12 cellular contexts compared by ENCODE assay signal in genomic region chr6:150169609-150170008, GRCh38. TPM values are rescaled to one million over a fixed set of nuclear protein-coding genes. Genes with fewer than 3 reads are reported as not detected.
DNase-seq lines count a peak whose midpoint lies in the region; ATAC-seq, FAIRE-seq and TF ChIP-seq lines count a peak whose summit lies in the region.
"Had no signal": no experiment of that assay in that cellular context is flagged by ENCODE, and none has a peak within 500 bp of the region (broad histone marks: within the 10 kb centered on the region; RNA-seq: fewer than 3 reads in every experiment).

No MANE protein-coding gene starts in this region.

- H3K9me3 ChIP-seq in HCT116 (ENCODE audit: control insufficient read depth in 1 of 2, insufficient read depth in 1 of 2, low read depth in 1 of 2, low read length in 2 of 2) (no peaks in the 10 kb centered on the region), keratinocyte (ENCODE audit: control insufficient read depth, low read depth, low read length) (no peaks in the 10 kb centered on the region), SK-N-SH (no peaks in the 10 kb centered on the region), gastroesophageal sphincter (no peaks in the 10 kb centered on the region)
- H3K9me3 ChIP-seq: body of pancreas, pancreas had no signal

- TF ChIP-seq EP300 in SK-N-SH (IDR thresholded peaks at IDR 0.05; ENCODE audit: borderline replicate concordance in 1 of 2, low read depth in 1 of 2, low read length in 1 of 2) (no peak), gastroesophageal sphincter (IDR thresholded peaks at IDR 0.05) (no peak)

- H3K27ac ChIP-seq in HCT116 (ENCODE audit: low read depth, low read length): no peak overlapping the region
- H3K27ac ChIP-seq in keratinocyte (ENCODE audit: control insufficient read depth, insufficient read depth, low read length): peak overlapping the region; percentile 61
- no peak overlapping the region for H3K27ac ChIP-seq in SK-N-SH (ENCODE audit: low read depth in 2 of 2, low read length in 1 of 2)
- H3K27ac ChIP-seq in gastroesophageal sphincter: no peak overlapping the region
- H3K27ac ChIP-seq: body of pancreas, pancreas had no signal

- intact Hi-C loops in HCT116 (cut with micrococcal nuclease): no loop called here

- H3F3A ChIP-seq in SK-N-SH (replicated peaks; ENCODE audit: insufficient read depth): no peaks in the 10 kb centered on the region

- H3K9ac ChIP-seq in HCT116 (ENCODE audit: low read length) (no peak overlapping the region), keratinocyte (ENCODE audit: control insufficient read depth, extremely low read depth, insufficient read depth, low read length) (no peak overlapping the region), SK-N-SH (no peak overlapping the region)

- H3K27me3 Mint-ChIP-seq in activated T-helper 17 cell treated with anti-CD3 and anti-CD28 coated beads, Interleukin-2, amount 50 U/mL, for 72 hours: peaks cover 18% of the 10 kb centered on the region

- no peak for TF ChIP-seq RAD21 in HCT116 (IDR thresholded peaks at IDR 0.05; ENCODE audit: low read depth)
- TF ChIP-seq RAD21 in SK-N-SH (IDR thresholded peaks at IDR 0.05; ENCODE audit: low read length): no peak

- RAD21 ChIA-PET in HCT116 (lab: Charles Lee; ENCODE audit: low non-redundant PET in 1 of 2, low total read pairs in 2 of 2, uncharacterized antibody in 2 of 2, unreplicated experiment in 2 of 2): no interaction called here

- H4K20me1 ChIP-seq in HCT116 (ENCODE audit: insufficient read depth) (no peaks in the 10 kb centered on the region), keratinocyte (ENCODE audit: control insufficient read depth, extremely low read depth, insufficient read depth, low read length) (peaks cover 2% of the 10 kb centered on the region), SK-N-SH (ENCODE audit: insufficient read depth) (no peaks in the 10 kb centered on the region)

- no peaks in the 10 kb centered on the region for H3K9me2 ChIP-seq in HCT116 (ENCODE audit: insufficient read depth)
- H3K9me2 ChIP-seq in SK-N-SH: no peaks in the 10 kb centered on the region

- no peaks in the 10 kb centered on the region for H3K36me3 Mint-ChIP-seq in activated T-helper 17 cell treated with anti-CD3 and anti-CD28 coated beads, Interleukin-2, amount 50 U/mL, for 72 hours (ENCODE audit: low read depth)

- TF ChIP-seq POLR2A in HCT116 (IDR thresholded peaks at IDR 0.05; ENCODE audit: borderline replicate concordance, extremely low read depth, insufficient read depth, insufficient read length) (no peak), gastroesophageal sphincter (IDR thresholded peaks at IDR 0.05) (no peak)

- H3K4me1 ChIP-seq in HCT116 (ENCODE audit: control insufficient read depth in 1 of 2, insufficient read depth in 2 of 2, low read length in 2 of 2): peaks cover 15 to 29% of the 10 kb centered on the region in 2 experiments
- peaks cover 18% of the 10 kb centered on the region for H3K4me1 ChIP-seq in keratinocyte (ENCODE audit: control insufficient read depth, extremely low read depth, insufficient read depth, low read length)
- no peaks in the 10 kb centered on the region for H3K4me1 ChIP-seq in SK-N-SH (ENCODE audit: control insufficient read depth in 1 of 2, insufficient read depth in 2 of 2, low read depth in 1 of 2, low read length in 1 of 2)
- H3K4me1 ChIP-seq in gastroesophageal sphincter: no peaks in the 10 kb centered on the region
- H3K4me1 ChIP-seq: body of pancreas, pancreas had no signal

- H3K4me2 ChIP-seq in HCT116 (ENCODE audit: low read length): peak overlapping the region; percentile 39
- peak overlapping the region; percentile 16 for H3K4me2 ChIP-seq in keratinocyte (ENCODE audit: control insufficient read depth, extremely low read depth, insufficient read depth, low read depth, low read length)
- H3K4me2 ChIP-seq in SK-N-SH: no peak overlapping the region

- no peaks in the 10 kb centered on the region for H3K9me3 Mint-ChIP-seq in activated T-helper 17 cell treated with anti-CD3 and anti-CD28 coated beads, Interleukin-2, amount 50 U/mL, for 72 hours

- CTCF ChIA-PET in HCT116 (lab: Charles Lee): no interaction called here
- CTCF ChIA-PET in SK-N-SH (lab: Yijun Ruan, JAX): no interaction called here

- DNase-seq in AG09309 (ENCODE audit: low read depth) (peak; percentile 72), HCT116 (ENCODE audit: low read depth, low spot score) (peak; percentile 16), keratinocyte (ENCODE audit: low read depth, low spot score) (no peak), SK-N-SH (no peak)
- DNase-seq: body of pancreas, DMS53, NCI-H2081 treated with DMSO at 0.1 percent for 48 hours, pancreas had no signal

- no peak for TF ChIP-seq CTCF in AG09309 (IDR thresholded peaks at IDR 0.05; ENCODE audit: control insufficient read depth, insufficient read depth, low read depth, low read length, missing control alignments)
- TF ChIP-seq CTCF in HCT116 (IDR thresholded peaks at IDR 0.05 in 2 of 3, conservative IDR thresholded peaks at IDR 0.05 in 1 of 3; ENCODE audit: borderline replicate concordance in 1 of 3, insufficient read depth in 1 of 3, low read depth in 2 of 3, low read length in 2 of 3): no peak
- no peak for TF ChIP-seq CTCF in keratinocyte (optimal IDR thresholded peaks at IDR 0.05 in 1 of 3, IDR thresholded peaks at IDR 0.05 in 1 of 3, conservative IDR thresholded peaks at IDR 0.05 in 1 of 3; ENCODE audit: extremely low read depth in 1 of 3, insufficient read depth in 2 of 3, low read length in 3 of 3)
- TF ChIP-seq CTCF in SK-N-SH (IDR thresholded peaks at IDR 0.05): no peak
- no peak for TF ChIP-seq CTCF in gastroesophageal sphincter (IDR thresholded peaks at IDR 0.05)

- H3K79me2 ChIP-seq in HCT116 (ENCODE audit: insufficient read depth, low read length): no peaks in the 10 kb centered on the region
- peaks cover 54% of the 10 kb centered on the region for H3K79me2 ChIP-seq in keratinocyte (ENCODE audit: control insufficient read depth, insufficient read depth, low read length)
- H3K79me2 ChIP-seq in SK-N-SH (ENCODE audit: insufficient read depth): no peaks in the 10 kb centered on the region

- 24% methylated on average over 4 of the region's 4 CpGs for WGBS in SK-N-SH (ENCODE audit: low lambda C conversion rate)
- 79 to 81% methylated on average over 3 to 4 of the region's 4 CpGs for WGBS in gastroesophageal sphincter (ENCODE audit: low coverage in 1 of 2), 2 donors

- ATAC-seq in HCT116: peak; percentile 55; the same call in 1 of the 2 replicates
- peak; percentile 99 for ATAC-seq in activated T-helper 17 cell treated with anti-CD3 and anti-CD28 coated beads, Interleukin-2, amount 50 U/mL, for 72 hours (replicated peaks)
- ATAC-seq in HG03135 (IDR thresholded peaks at IDR 0.05; ENCODE audit: unreplicated experiment): no peak
- no peak for ATAC-seq in GM18498 (IDR thresholded peaks at IDR 0.05; ENCODE audit: unreplicated experiment)
- no peak for ATAC-seq in gastroesophageal sphincter
- ATAC-seq: body of pancreas had no signal

- peak overlapping the region; percentile 61 for H3K27ac Mint-ChIP-seq in activated T-helper 17 cell treated with anti-CD3 and anti-CD28 coated beads, Interleukin-2, amount 50 U/mL, for 72 hours

- dilution Hi-C loops in keratinocyte (cut with MboI; ENCODE audit: extremely low pct_ligation_motif_present, low sequenced_read_pairs): no loop called here

- H3K27me3 ChIP-seq in HCT116 (ENCODE audit: insufficient read depth, low read length) (no peaks in the 10 kb centered on the region), keratinocyte (ENCODE audit: control insufficient read depth, extremely low read depth, insufficient read depth, low read length) (no peaks in the 10 kb centered on the region), SK-N-SH (ENCODE audit: insufficient read depth) (peaks cover 11% of the 10 kb centered on the region; the same call in 1 of the 2 replicates), gastroesophageal sphincter (no peaks in the 10 kb centered on the region)
- H3K27me3 ChIP-seq: body of pancreas, pancreas had no signal

- peak; percentile 90 for FAIRE-seq in keratinocyte (lab: Jason Lieb, UNC)
- FAIRE-seq: pancreas had no signal

- BruUV-seq in HCT116 (replicated peaks; lab: Mats Ljungman, UMichigan): no TSS peak

- H3K4me1 Mint-ChIP-seq in activated T-helper 17 cell treated with anti-CD3 and anti-CD28 coated beads, Interleukin-2, amount 50 U/mL, for 72 hours: peaks cover 12% of the 10 kb centered on the region

- peak overlapping the region; percentile 39 for H3K4me3 Mint-ChIP-seq in activated T-helper 17 cell treated with anti-CD3 and anti-CD28 coated beads, Interleukin-2, amount 50 U/mL, for 72 hours

- POLR2A ChIA-PET in HCT116 (lab: Charles Lee) (no interaction called here), SK-N-SH (lab: Yijun Ruan, JAX) (no interaction called here)

- peaks cover 3% of the 10 kb centered on the region for H3K9me1 ChIP-seq in keratinocyte (ENCODE audit: control insufficient read depth, extremely low read depth, insufficient read depth, low read length)

- H2AFZ ChIP-seq in HCT116 (ENCODE audit: low read depth, low read length, poor library complexity, severe bottlenecking) (no peak overlapping the region), keratinocyte (ENCODE audit: control insufficient read depth, low read length) (no peak overlapping the region), SK-N-SH (ENCODE audit: low read depth) (no peak overlapping the region)

- H3K36me3 ChIP-seq in HCT116 (ENCODE audit: control insufficient read depth in 1 of 2, insufficient read depth in 2 of 2, low read length in 2 of 2) (no peaks in the 10 kb centered on the region), keratinocyte (ENCODE audit: control insufficient read depth in 2 of 2, extremely low read depth in 1 of 2, insufficient read depth in 2 of 2, low read length in 2 of 2) (peaks cover 2 to 5% of the 10 kb centered on the region in 2 experiments), SK-N-SH (replicated peaks in 1 of 2; ENCODE audit: control insufficient read depth in 1 of 2, insufficient read depth in 2 of 2, low read length in 1 of 2) (no peaks in the 10 kb centered on the region), gastroesophageal sphincter (no peaks in the 10 kb centered on the region)
- H3K36me3 ChIP-seq: pancreas had no signal

- H3K4me3 ChIP-seq in AG09309 (ENCODE audit: control insufficient read depth, low read depth, low read length) (no peak overlapping the region), HCT116 (replicated peaks in 1 of 2; ENCODE audit: low read depth in 1 of 2, low read length in 2 of 2) (no peak overlapping the region), keratinocyte (ENCODE audit: control insufficient read depth in 2 of 3, extremely low read depth in 1 of 3, insufficient read depth in 2 of 3, low read depth in 1 of 3, low read length in 3 of 3) (no peak overlapping the region), SK-N-SH (ENCODE audit: low read depth in 2 of 2, low read length in 1 of 2) (no peak overlapping the region), gastroesophageal sphincter (no peak overlapping the region)
- H3K4me3 ChIP-seq: body of pancreas, pancreas had no signal

RNA-seq across cellular contexts. Expression of gene PPP1R14C, which starts 26.8 kb away (rescaled TPM):
- total RNA-seq in HCT116 (2021; ENCODE audit: unreplicated experiment): 7.8 TPM
- polyA plus RNA-seq in HCT116 (2012): 4.1 and 5.2 TPM in 2 replicates
- total RNA-seq in activated T-helper 17 cell treated with anti-CD3 and anti-CD28 coated beads, Interleukin-2, amount 50 U/mL, for 72 hours: not detected
- polyA plus RNA-seq in keratinocyte: 35.4 to 50.6 TPM (median 43.7 TPM) in 3 replicates
- polyA plus RNA-seq in keratinocyte (2011; ENCODE audit: low read depth): 116 TPM
- polyA plus RNA-seq in keratinocyte (2011; cell fraction: cytosol; rRNA removed): 44.1 and 64.6 TPM in 2 replicates
- polyA plus RNA-seq in keratinocyte (2011; cell fraction: nucleus; rRNA removed): 28.6 and 39.7 TPM in 2 replicates
- 39.7 and 113 TPM in 2 replicates for polyA plus RNA-seq in keratinocyte (2012; ENCODE audit: low replicate concordance)
- polyA minus RNA-seq in keratinocyte: 6.7 to 26.4 TPM (median 23.0 TPM) in 3 replicates
- polyA minus RNA-seq in keratinocyte (2011; cell fraction: cytosol; rRNA and poly(A)+ RNA removed): 26.1 TPM
- 12.0 and 20.9 TPM in 2 replicates for polyA minus RNA-seq in keratinocyte (2011; cell fraction: nucleus; rRNA and poly(A)+ RNA removed)
- polyA plus RNA-seq in SK-N-SH (2012; rRNA removed): not detected in 2 replicates
- polyA plus RNA-seq in SK-N-SH (2012; cell fraction: cytosol; rRNA removed): not detected in 2 replicates
- polyA plus RNA-seq in SK-N-SH (2012; cell fraction: nucleus; rRNA removed): not detected in 2 replicates
- 1 to 10 TPM in 1 of 4 donors, under 1 TPM in 1, not detected in 2; 0.12 to 1.5 TPM for total RNA-seq in gastroesophageal sphincter

Comparison
In these comparisons a context has a peak if more than half of its experiments do, and no peak if none do; other contexts are left out.
1. DNase-seq: peak in AG09309 (single experiment) and HCT116 (single experiment); none in keratinocyte (single experiment) and SK-N-SH (single experiment).
2. ATAC-seq: peak in HCT116 (single experiment) and activated T-helper 17 cell treated with anti-CD3 and anti-CD28 coated beads, Interleukin-2, amount 50 U/mL, for 72 hours (single experiment); none in HG03135 (single experiment), GM18498 (single experiment) and gastroesophageal sphincter (single experiment).